1 cellular context compared by ENCODE assay signal in genomic region chr16:76428858-76429257, GRCh38.
TF ChIP-seq lines count a peak whose summit lies in the region.

No MANE protein-coding gene starts in this region.

TF ChIP-seq in HepG2, 621 proteins besides CTCF, POLR2A, EP300 and RAD21 (continued from another document):
- TF ChIP-seq AHDC1 (CRISPR knock-in tag; IDR thresholded peaks at IDR 0.05; ENCODE audit: borderline replicate concordance) (peak; percentile 42; the same call in 1 of the 2 replicates), HES4 (CRISPR knock-in tag; IDR thresholded peaks at IDR 0.05; ENCODE audit: borderline replicate concordance) (no peak), STAT6 (CRISPR knock-in tag; IDR thresholded peaks at IDR 0.05; ENCODE audit: borderline replicate concordance) (no peak), RARA (CRISPR knock-in tag; IDR thresholded peaks at IDR 0.05) (peak; percentile 38; the same call in 1 of the 2 replicates), ZBTB21 (CRISPR knock-in tag; IDR thresholded peaks at IDR 0.05) (no peak), HNRNPK (IDR thresholded peaks at IDR 0.05; ENCODE audit: low read depth, low read length, poor library complexity, severe bottlenecking) (no peak), PRPF4 (IDR thresholded peaks at IDR 0.05; ENCODE audit: low read depth, low read length, poor library complexity, severe bottlenecking) (no peak), ZNF724P (CRISPR knock-in tag; IDR thresholded peaks at IDR 0.05; ENCODE audit: borderline replicate concordance) (no peak), NCOR1 (IDR thresholded peaks at IDR 0.05; ENCODE audit: borderline replicate concordance, low read length) (no peak), KDM6A (CRISPR knock-in tag; IDR thresholded peaks at IDR 0.05; ENCODE audit: low read depth) (no peak), SUZ12 (IDR thresholded peaks at IDR 0.05; ENCODE audit: low read depth, low read length) (no peak)
